1 cellular context compared by ENCODE assay signal in genomic region chr7:36620166-36620708, GRCh38.
TF ChIP-seq lines count a peak whose summit lies in the region.

No MANE protein-coding gene starts in this region.

TF ChIP-seq in GM12878, 131 proteins besides CTCF, POLR2A, EP300 and RAD21 (continued from another document):
- no peak for TF ChIP-seq REST (IDR thresholded peaks at IDR 0.05; ENCODE audit: low read depth, low read length)
